ENCODE assay signal across 9 cellular contexts in the genomic region with DNA sequence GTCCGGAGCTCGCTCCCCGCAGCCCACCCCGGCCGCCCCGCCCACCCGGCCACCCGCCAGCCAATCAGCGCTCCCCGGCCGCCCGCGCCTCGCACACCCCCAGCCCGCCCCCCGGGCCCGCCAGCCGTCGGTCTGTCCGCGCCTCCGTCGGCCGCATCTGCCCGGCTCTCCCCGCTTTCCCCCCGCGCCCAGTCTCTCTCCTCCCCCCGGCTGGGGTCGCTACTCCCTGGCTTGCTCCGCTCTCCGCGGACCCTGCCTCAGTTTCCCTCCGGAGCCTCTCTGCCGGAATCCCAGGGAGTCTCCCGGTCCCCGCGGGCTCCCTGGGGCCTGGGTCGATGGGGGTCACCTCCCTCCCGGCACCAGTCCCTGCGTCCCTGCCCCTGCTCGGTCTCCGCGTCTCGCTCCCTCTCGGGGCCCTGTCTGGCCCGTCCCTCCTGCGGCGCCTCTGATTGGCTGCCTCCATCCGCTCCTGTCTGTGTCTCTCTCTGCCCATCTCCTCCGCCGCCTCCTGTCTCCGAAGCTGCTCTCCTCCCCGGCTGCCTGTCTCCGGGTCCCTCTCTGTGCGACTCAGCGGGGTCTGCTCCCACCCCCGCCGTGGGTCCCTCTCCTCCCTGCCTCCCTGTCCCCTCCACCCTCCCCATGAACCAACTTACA. TPM values are rescaled to one million over a fixed set of nuclear protein-coding genes. Genes with fewer than 3 reads are reported as not detected.
DNase-seq lines count a peak whose midpoint lies in the region; ATAC-seq and TF ChIP-seq lines count a peak whose summit lies in the region.
"Had no signal": no experiment of that assay in that cellular context is flagged by ENCODE, and none has a peak within 500 bp of the region (broad histone marks: within the 10 kb centered on the region; RNA-seq: fewer than 3 reads in every experiment).

No MANE protein-coding gene starts in this region.

- H3K4me3 Mint-ChIP-seq in activated naive CD8-positive, alpha-beta T cell treated with anti-CD3 and anti-CD28 coated beads, Interleukin-2, amount 10 ng/mL, durations not matched to agents 7 days and 5 days = peak overlapping the region; percentile 61

- peak; percentile 61 for DNase-seq in activated CD4-positive, alpha-beta T cell treated with anti-CD3 and anti-CD28 coated beads for 48 hours
- no peak for DNase-seq in activated CD4-positive, alpha-beta T cell treated with anti-CD3 and anti-CD28 coated beads, Interleukin-2, amount 50 U/mL, for 4 hours
- DNase-seq in NCI-H524 (lab: John Stamatoyannopoulos, UW) (peak; percentile 62 to 85), testis (peak; percentile 50), thyroid gland (no peak), ascending aorta (ENCODE audit: low spot score in 2 of 2) (no peak)
- no peak for DNase-seq in activated naive CD8-positive, alpha-beta T cell treated with anti-CD3 and anti-CD28 coated beads, Interleukin-2, amount 10 ng/mL, durations not matched to agents 7 days and 5 days
- DNase-seq: DND-41 had no signal

- POLR2A ChIA-PET in activated naive CD8-positive, alpha-beta T cell treated with anti-CD3 and anti-CD28 coated beads, Interleukin-2, amount 10 ng/mL, durations not matched to agents 7 days and 5 days (lab: Charles Lee) = interaction anchor here (2.3 kb wide), 1 partner anchor 14 kb away, joined by 10 read pairs; a partner anchor contains a TSS

- H3K9me3 Mint-ChIP-seq in activated naive CD8-positive, alpha-beta T cell treated with anti-CD3 and anti-CD28 coated beads, Interleukin-2, amount 10 ng/mL, durations not matched to agents 7 days and 5 days = no peaks in the 10 kb centered on the region

- peaks cover 2% of the 10 kb centered on the region for H3K36me3 Mint-ChIP-seq in activated naive CD8-positive, alpha-beta T cell treated with anti-CD3 and anti-CD28 coated beads, Interleukin-2, amount 10 ng/mL, durations not matched to agents 7 days and 5 days

- TF ChIP-seq CTCF in testis (IDR thresholded peaks at IDR 0.05) (no peak), thyroid gland (IDR thresholded peaks at IDR 0.05) (no peak), ascending aorta (IDR thresholded peaks at IDR 0.05) (no peak)

- no peak overlapping the region for H3K9ac ChIP-seq in iPS-15b (ENCODE audit: low read depth, low read length)

- no peak overlapping the region for H3K27ac Mint-ChIP-seq in activated naive CD8-positive, alpha-beta T cell treated with anti-CD3 and anti-CD28 coated beads, Interleukin-2, amount 10 ng/mL, durations not matched to agents 7 days and 5 days

- TF ChIP-seq POLR2A in testis (IDR thresholded peaks at IDR 0.05) (no peak), thyroid gland (IDR thresholded peaks at IDR 0.05) (no peak)

- peaks cover 37% of the 10 kb centered on the region for H3K27me3 Mint-ChIP-seq in activated naive CD8-positive, alpha-beta T cell treated with anti-CD3 and anti-CD28 coated beads, Interleukin-2, amount 10 ng/mL, durations not matched to agents 7 days and 5 days

- intact Hi-C loops in testis (cut with DNase I; ENCODE audit: low total_unique reads) = no loop called here
- intact Hi-C loops in thyroid gland (cut with DNase I) = no loop called here
- intact Hi-C loops in ascending aorta (cut with DNase I) = no loop called here

- H3K27ac ChIP-seq in testis (no peak overlapping the region), thyroid gland (no peak overlapping the region), ascending aorta (no peak overlapping the region)

- H3K4me1 ChIP-seq in iPS-15b (ENCODE audit: control insufficient read depth, insufficient read depth, low read length) (peaks cover 5% of the 10 kb centered on the region), testis (peaks cover 6% of the 10 kb centered on the region), thyroid gland (peaks cover 0 to 20% of the 10 kb centered on the region in 2 donors), ascending aorta (peaks cover 0 to 5% of the 10 kb centered on the region in 2 donors)

- 2 to 4% methylated on average over 9 to 45 of the region's 59 CpGs for WGBS in testis, 2 donors
- 1 to 2% methylated on average over 13 to 29 of the region's 59 CpGs for WGBS in thyroid gland, 2 donors

- H3K36me3 ChIP-seq in iPS-15b (ENCODE audit: control insufficient read depth, insufficient read depth, low read length) (no peaks in the 10 kb centered on the region), testis (ENCODE audit: low read depth, missing control alignments) (no peaks in the 10 kb centered on the region), thyroid gland (no peaks in the 10 kb centered on the region), ascending aorta (no peaks in the 10 kb centered on the region)

- H3K27me3 ChIP-seq in iPS-15b (ENCODE audit: control insufficient read depth, insufficient read depth, low read length) (peaks cover 16% of the 10 kb centered on the region), testis (no peaks in the 10 kb centered on the region), thyroid gland (peaks cover 41% of the 10 kb centered on the region), ascending aorta (peaks cover 14% of the 10 kb centered on the region)

- no peaks in the 10 kb centered on the region for H3K9me3 ChIP-seq in iPS-15b (ENCODE audit: control insufficient read depth, insufficient read depth, low read length)
- no peaks in the 10 kb centered on the region for H3K9me3 ChIP-seq in testis
- no peaks in the 10 kb centered on the region for H3K9me3 ChIP-seq in thyroid gland
- H3K9me3 ChIP-seq in ascending aorta = no peaks in the 10 kb centered on the region

- H3K4me3 ChIP-seq in iPS-15b (ENCODE audit: low read depth, low read length) = peak overlapping the region; percentile 61
- H3K4me3 ChIP-seq in testis = peak overlapping the region; percentile 26 to 32
- H3K4me3 ChIP-seq in thyroid gland (replicated peaks in 1 of 3) = no peak overlapping the region
- peak overlapping the region in 1 of 2 donors; percentile 32 for H3K4me3 ChIP-seq in ascending aorta

- H3K4me1 Mint-ChIP-seq in activated naive CD8-positive, alpha-beta T cell treated with anti-CD3 and anti-CD28 coated beads, Interleukin-2, amount 10 ng/mL, durations not matched to agents 7 days and 5 days = peaks cover 5% of the 10 kb centered on the region

- peak; percentile 27 for ATAC-seq in activated naive CD8-positive, alpha-beta T cell treated with anti-CD3 and anti-CD28 coated beads, Interleukin-2, amount 10 ng/mL, durations not matched to agents 7 days and 5 days (ENCODE audit: low read depth)

RNA-seq across cellular contexts. Expression of a gene that starts 0.5 kb away (rescaled TPM):
- total RNA-seq in activated naive CD8-positive, alpha-beta T cell treated with anti-CD3 and anti-CD28 coated beads, Interleukin-2, amount 10 ng/mL, durations not matched to agents 7 days and 5 days = under 1 TPM; 0.53 to 0.60 TPM
- total RNA-seq in testis (1 to 10 TPM; 2.0 to 2.1 TPM), thyroid gland (not detected), ascending aorta (not detected)
- polyA plus RNA-seq in testis (ENCODE audit: insufficient read depth, low read depth, low replicate concordance) = 1.2 TPM

RNA-seq across cellular contexts. Expression of a gene that starts 6.7 kb away (rescaled TPM):
- total RNA-seq in activated naive CD8-positive, alpha-beta T cell treated with anti-CD3 and anti-CD28 coated beads, Interleukin-2, amount 10 ng/mL, durations not matched to agents 7 days and 5 days = not detected
- total RNA-seq in testis = 10 to 100 TPM; 11.3 to 28.2 TPM
- polyA plus RNA-seq in testis (ENCODE audit: insufficient read depth, low read depth, low replicate concordance) = 49.6 TPM
- not detected for total RNA-seq in thyroid gland
- total RNA-seq in ascending aorta = not detected

RNA-seq across cellular contexts. Expression of a gene that starts 6.8 kb away (rescaled TPM):
- total RNA-seq in activated naive CD8-positive, alpha-beta T cell treated with anti-CD3 and anti-CD28 coated beads, Interleukin-2, amount 10 ng/mL, durations not matched to agents 7 days and 5 days = not detected
- 10 to 100 TPM; 12.9 to 19.2 TPM for total RNA-seq in testis
- polyA plus RNA-seq in testis (ENCODE audit: insufficient read depth, low read depth, low replicate concordance) = 35.4 TPM
- not detected for total RNA-seq in thyroid gland
- total RNA-seq in ascending aorta = not detected

RNA-seq across cellular contexts. Expression of a gene that starts 14.3 kb away (rescaled TPM):
- total RNA-seq in activated naive CD8-positive, alpha-beta T cell treated with anti-CD3 and anti-CD28 coated beads, Interleukin-2, amount 10 ng/mL, durations not matched to agents 7 days and 5 days = 10 to 100 TPM; 17.0 to 19.8 TPM
- 1 to 10 TPM; 1.7 to 6.4 TPM for total RNA-seq in testis
- 0.91 TPM for polyA plus RNA-seq in testis (ENCODE audit: insufficient read depth, low read depth, low replicate concordance)
- total RNA-seq in thyroid gland = 10 to 100 TPM in 3 of 4 donors, 1 to 10 TPM in 1; 6.3 to 73.5 (median 31.2) TPM
- not detected for total RNA-seq in ascending aorta

RNA-seq across cellular contexts. Expression of a gene that starts 15.3 kb away (rescaled TPM):
- total RNA-seq in activated naive CD8-positive, alpha-beta T cell treated with anti-CD3 and anti-CD28 coated beads, Interleukin-2, amount 10 ng/mL, durations not matched to agents 7 days and 5 days = under 1 TPM in 1 of 2 experiments, not detected in 1; 0.55 TPM
- total RNA-seq in testis = 10 to 100 TPM; 27.9 to 47.5 TPM
- polyA plus RNA-seq in testis (ENCODE audit: insufficient read depth, low read depth, low replicate concordance) = 171 TPM
- under 1 TPM in 1 of 4 donors, not detected in 3; 0.94 TPM for total RNA-seq in thyroid gland
- total RNA-seq in ascending aorta = not detected

Comparison
In these comparisons a context has a peak if more than half of its experiments do, and no peak if none do; other contexts are left out.
1. DNase-seq: peak in activated CD4-positive, alpha-beta T cell treated with anti-CD3 and anti-CD28 coated beads for 48 hours (single experiment), NCI-H524 (2 of 2) and testis (single experiment); none in activated CD4-positive, alpha-beta T cell treated with anti-CD3 and anti-CD28 coated beads, Interleukin-2, amount 50 U/mL, for 4 hours (0 of 2), activated naive CD8-positive, alpha-beta T cell treated with anti-CD3 and anti-CD28 coated beads, Interleukin-2, amount 10 ng/mL, durations not matched to agents 7 days and 5 days (single experiment), thyroid gland (0 of 2) and ascending aorta (0 of 2).
2. H3K4me3 ChIP-seq: peak in iPS-15b (single experiment) and testis (2 of 2); none in thyroid gland (0 of 3).
3. RNA of a gene that starts 6.7 kb away (total RNA-seq): 11.3 to 28.2 TPM in testis; not detected in activated naive CD8-positive, alpha-beta T cell treated with anti-CD3 and anti-CD28 coated beads, Interleukin-2, amount 10 ng/mL, durations not matched to agents 7 days and 5 days, not detected in thyroid gland and not detected in ascending aorta (single experiment); every median in the first group is over 10 times any median in the second.
4. RNA of a gene that starts 6.8 kb away (total RNA-seq): 12.9 to 19.2 TPM in testis; not detected in activated naive CD8-positive, alpha-beta T cell treated with anti-CD3 and anti-CD28 coated beads, Interleukin-2, amount 10 ng/mL, durations not matched to agents 7 days and 5 days, not detected in thyroid gland and not detected in ascending aorta (single experiment); every median in the first group is over 10 times any median in the second.